18 cellular contexts compared by ENCODE assay signal in the genomic region with DNA sequence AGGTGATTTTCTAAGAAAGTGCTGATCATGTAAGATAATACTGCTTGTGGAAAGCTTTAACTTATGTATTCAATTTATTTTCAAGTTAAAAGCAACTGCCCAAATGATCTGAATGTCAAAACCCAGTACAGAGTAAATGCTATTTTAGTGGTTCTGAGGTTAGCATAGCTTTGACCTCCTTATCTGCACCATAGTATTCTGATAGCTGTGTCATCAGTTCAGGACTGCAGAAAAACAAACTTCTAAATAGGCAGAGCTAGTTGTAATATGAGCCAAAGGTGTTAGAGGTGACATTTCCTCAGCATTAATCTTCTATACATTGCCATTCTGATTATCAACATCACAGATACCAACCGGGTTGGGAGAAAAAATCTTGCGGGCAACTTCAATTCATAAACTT.
DNase-seq lines count a peak whose midpoint lies in the region; ATAC-seq, FAIRE-seq and TF ChIP-seq lines count a peak whose summit lies in the region.
"Had no signal": no experiment of that assay in that cellular context is flagged by ENCODE, and none has a peak within 500 bp of the region (broad histone marks: within the 10 kb centered on the region; RNA-seq: fewer than 3 reads in every experiment).

No MANE protein-coding gene starts in this region.

- H3K4me3 ChIP-seq in cardiac muscle cell: no peak overlapping the region
- H3K4me3 ChIP-seq in heart left ventricle: no peak overlapping the region
- H3K4me3 ChIP-seq in pancreas: no peak overlapping the region
- H3K4me3 ChIP-seq: BLaER1 had no signal

- peaks cover 11% of the 10 kb centered on the region for H3K4me1 ChIP-seq in cardiac muscle cell (ENCODE audit: low read depth)
- no peaks in the 10 kb centered on the region for H3K4me1 ChIP-seq in heart left ventricle
- no peaks in the 10 kb centered on the region for H3K4me1 ChIP-seq in pancreas
- H3K4me1 ChIP-seq: BLaER1 had no signal

- H3K9me3 Mint-ChIP-seq in immature natural killer cell: peaks cover 4 to 10% (median 6%) of the 10 kb centered on the region in 6 donors

- DNase-seq in cardiac muscle cell (ENCODE audit: low read depth in 1 of 2, low spot score in 1 of 2): peak in 1 of 2 donors; percentile 6
- DNase-seq in heart left ventricle: no peak
- peak; percentile 16 for DNase-seq in NCI-H226
- DNase-seq in immature natural killer cell: peak; percentile 14 to 38 (median 20)
- no peak for DNase-seq in retina
- DNase-seq in pancreas: no peak
- no peak for DNase-seq in GM19240 (ENCODE audit: insufficient read length, low spot score)
- DNase-seq: 8988T; CD4-positive, alpha-beta memory T cell; DMS153; DMS79 treated with DMSO at 0.1 percent for 48 hours; GF-D8; H9; IMR-90 had no signal

- no peak for TF ChIP-seq POLR2A in heart left ventricle (IDR thresholded peaks at IDR 0.05)

- peaks cover 7 to 18% (median 16%) of the 10 kb centered on the region in 3 donors for H3K36me3 Mint-ChIP-seq in immature natural killer cell
- H3K36me3 Mint-ChIP-seq: CD14-positive monocyte; CD4-positive, alpha-beta memory T cell had no signal

- no peaks in the 10 kb centered on the region for H3K9me3 ChIP-seq in cardiac muscle cell (ENCODE audit: low read depth)
- peaks cover 0 to 38% (median 17%) of the 10 kb centered on the region in 12 donors for H3K9me3 ChIP-seq in heart left ventricle
- no peaks in the 10 kb centered on the region for H3K9me3 ChIP-seq in pancreas

- H3K27me3 ChIP-seq in cardiac muscle cell (no peaks in the 10 kb centered on the region), heart left ventricle (no peaks in the 10 kb centered on the region), pancreas (no peaks in the 10 kb centered on the region)
- H3K27me3 ChIP-seq: BLaER1 had no signal

- intact Hi-C loops in heart left ventricle (cut with DNase I) (no loop called here), pancreas (cut with DNase I) (no loop called here)

- TF ChIP-seq CTCF in cardiac muscle cell (IDR thresholded peaks at IDR 0.05; ENCODE audit: low read depth, low read length) (no peak), heart left ventricle (IDR thresholded peaks at IDR 0.05) (no peak), pancreas (IDR thresholded peaks at IDR 0.05) (no peak)

- 17 to 29% (median 25%) methylated on average over 2 of the region's 2 CpGs for WGBS in heart left ventricle, 4 donors
- 9% methylated on average over 2 of the region's 2 CpGs for WGBS in pancreas, 2 donors

- H3K4me1 Mint-ChIP-seq in immature natural killer cell: peaks cover 38 to 48% of the 10 kb centered on the region in 2 donors
- H3K4me1 Mint-ChIP-seq: CD14-positive monocyte; CD4-positive, alpha-beta memory T cell; H9 had no signal

- peak overlapping the region; percentile 67 for H3K27ac ChIP-seq in cardiac muscle cell
- H3K27ac ChIP-seq in heart left ventricle: no peak overlapping the region
- no peak overlapping the region for H3K27ac ChIP-seq in pancreas
- H3K27ac ChIP-seq: BLaER1, HL-60 had no signal

- no peaks in the 10 kb centered on the region for H3K36me3 ChIP-seq in cardiac muscle cell
- H3K36me3 ChIP-seq in heart left ventricle: no peaks in the 10 kb centered on the region
- no peaks in the 10 kb centered on the region for H3K36me3 ChIP-seq in pancreas
- H3K36me3 ChIP-seq: BLaER1 had no signal

- H3K27me3 Mint-ChIP-seq in immature natural killer cell (ENCODE audit: low read depth in 3 of 3): peaks cover 0 to 1% (median 0%) of the 10 kb centered on the region in 3 donors
- H3K27me3 Mint-ChIP-seq: CD4-positive, alpha-beta memory T cell had no signal

- peak overlapping the region; percentile 23 to 78 (median 71) for H3K4me3 Mint-ChIP-seq in immature natural killer cell
- H3K4me3 Mint-ChIP-seq: CD14-positive monocyte; CD4-positive, alpha-beta memory T cell; H9 had no signal

- peak overlapping the region; percentile 15 to 87 (median 74) for H3K27ac Mint-ChIP-seq in immature natural killer cell
- H3K27ac Mint-ChIP-seq: CD14-positive monocyte; CD4-positive, alpha-beta memory T cell; H9 had no signal

- FAIRE-seq in pancreas (lab: Jason Lieb, UNC): no peak
- FAIRE-seq: H1 had no signal

- ATAC-seq in heart left ventricle (no peak), pancreas (no peak)

Comparison
In these comparisons a context has a peak if more than half of its experiments do, and no peak if none do; other contexts are left out.
1. DNase-seq: peak in NCI-H226 (single experiment) and immature natural killer cell (3 of 3); none in heart left ventricle (0 of 5), retina (single experiment), pancreas (0 of 6) and GM19240 (single experiment).